ENCODE assay signal across 1 cellular context in the genomic region with DNA sequence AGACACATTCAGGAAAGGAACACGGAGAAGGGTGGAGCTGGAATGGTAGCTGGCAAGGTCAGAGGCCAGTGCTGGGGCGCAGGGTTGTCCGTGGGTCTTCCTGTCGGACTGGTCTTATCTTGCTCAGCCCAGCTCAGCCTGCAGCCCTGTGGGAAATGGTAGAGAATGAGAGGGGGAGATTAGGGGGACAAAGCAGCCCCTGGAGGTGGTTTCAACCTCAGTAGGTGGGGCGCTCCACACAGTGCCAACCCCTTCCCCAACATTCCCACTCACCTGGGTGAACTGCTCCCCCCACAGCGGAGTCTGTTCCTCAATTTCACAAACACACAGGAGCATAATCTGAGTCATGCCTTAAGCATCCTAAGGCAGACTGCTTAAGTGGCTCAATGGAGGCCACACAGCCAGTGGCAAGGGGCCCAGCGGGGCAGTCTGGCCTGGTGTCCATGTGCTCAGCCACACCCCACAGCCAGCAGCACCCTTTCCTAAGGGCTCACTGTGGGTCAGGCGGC.
TF ChIP-seq lines count a peak whose summit lies in the region.

No MANE protein-coding gene starts in this region.

TF ChIP-seq in SK-N-SH, 30 proteins besides CTCF, POLR2A, EP300 and RAD21 (continued from another document):
- no peak for TF ChIP-seq IRF3 (IDR thresholded peaks at IDR 0.05; ENCODE audit: low read depth, low read length)
- TF ChIP-seq TAF1 (IDR thresholded peaks at IDR 0.05; ENCODE audit: borderline replicate concordance, low read depth, low read length): no peak
